8 cellular contexts compared by ENCODE assay signal in genomic region chr1:40404670-40405462, GRCh38. TPM values are rescaled to one million over a fixed set of nuclear protein-coding genes. Genes with fewer than 3 reads are reported as not detected.
DNase-seq lines count a peak whose midpoint lies in the region; ATAC-seq and TF ChIP-seq lines count a peak whose summit lies in the region.

No MANE protein-coding gene starts in this region.

- no peaks in the 10 kb centered on the region for H3K27me3 Mint-ChIP-seq in CD4-positive, alpha-beta T cell
- no peaks in the 10 kb centered on the region for H3K27me3 Mint-ChIP-seq in activated T-helper 17 cell treated with anti-CD3 and anti-CD28 coated beads, Interleukin-2, amount 50 U/mL, for 72 hours

- no peaks in the 10 kb centered on the region for H3K9me3 ChIP-seq in CD4-positive, alpha-beta T cell (ENCODE audit: control insufficient read depth, low read length)

- CTCF ChIA-PET in CD4-positive, alpha-beta T cell (lab: Charles Lee): interaction anchor here (0.6 to 3.9 kb wide), 28 partner anchors 10 to 326 kb away, joined by 3 to 53 read pairs (median 4); partner anchors contain the start of genes SMAP2 and ZNF684

- peaks cover 63% of the 10 kb centered on the region for H3K4me1 Mint-ChIP-seq in CD4-positive, alpha-beta T cell (ENCODE audit: low read depth)
- peaks cover 36% of the 10 kb centered on the region for H3K4me1 Mint-ChIP-seq in activated T-helper 17 cell treated with anti-CD3 and anti-CD28 coated beads, Interleukin-2, amount 50 U/mL, for 72 hours

- peak overlapping the region; percentile 86 for H3K27ac Mint-ChIP-seq in CD4-positive, alpha-beta T cell
- peak overlapping the region; percentile 79 for H3K27ac Mint-ChIP-seq in activated T-helper 17 cell treated with anti-CD3 and anti-CD28 coated beads, Interleukin-2, amount 50 U/mL, for 72 hours

- peak in 3 of 10 experiments; percentile 25 to 45 (median 29) for DNase-seq in CD4-positive, alpha-beta T cell
- no peak for DNase-seq in GM20000 (ENCODE audit: low spot score)
- peak; percentile 40 for DNase-seq in NCI-H460 (ENCODE audit: extremely low read depth, low read depth)
- DNase-seq in foreskin melanocyte: peak; percentile 32
- DNase-seq in renal cortical epithelial cell (ENCODE audit: low read depth): peak; percentile 68
- DNase-seq in omental fat pad (ENCODE audit: low spot score): no peak
- DNase-seq in stimulated activated CD4-positive, alpha-beta T cell treated with anti-CD3 and anti-CD28 coated beads, Interleukin-2, amount 100 ng/mL, for 48 hours: no peak

- peak overlapping the region; percentile 50 for H3K4me3 Mint-ChIP-seq in CD4-positive, alpha-beta T cell
- peak overlapping the region; percentile 56 for H3K4me3 Mint-ChIP-seq in activated T-helper 17 cell treated with anti-CD3 and anti-CD28 coated beads, Interleukin-2, amount 50 U/mL, for 72 hours

- POLR2A ChIA-PET in CD4-positive, alpha-beta T cell (lab: Charles Lee): interaction anchor here (0.6 to 3.5 kb wide), 13 partner anchors 9 to 261 kb away, joined by 3 to 35 read pairs (median 13); partner anchors contain the start of genes COL9A2, SMAP2 and ZMPSTE24

- H3K27me3 ChIP-seq in CD4-positive, alpha-beta T cell (ENCODE audit: control insufficient read depth, insufficient read depth, low read length): no peaks in the 10 kb centered on the region

- peak overlapping the region; percentile 48 for H3K27ac ChIP-seq in CD4-positive, alpha-beta T cell (ENCODE audit: low read depth, low read length)

- TF ChIP-seq CTCF in CD4-positive, alpha-beta T cell (IDR thresholded peaks at IDR 0.05): peak; percentile 94
- peak; percentile 59 for TF ChIP-seq CTCF in GM20000 (IDR thresholded peaks at IDR 0.05; ENCODE audit: extremely low read depth, missing control alignments)
- peak in 1 of 3 donors; percentile 5 for TF ChIP-seq CTCF in omental fat pad (IDR thresholded peaks at IDR 0.05)

- intact Hi-C loops in CD4-positive, alpha-beta T cell (cut with DNase I, micrococcal nuclease): loop anchor here (1.0 to 5.0 kb wide), 10 partner anchors 10 to 261 kb away; partner anchors contain the start of gene SMAP2 (in 2 of the 2)

- no peaks in the 10 kb centered on the region for H3K9me3 Mint-ChIP-seq in CD4-positive, alpha-beta T cell
- H3K9me3 Mint-ChIP-seq in activated T-helper 17 cell treated with anti-CD3 and anti-CD28 coated beads, Interleukin-2, amount 50 U/mL, for 72 hours: no peaks in the 10 kb centered on the region

- ATAC-seq in CD4-positive, alpha-beta T cell (ENCODE audit: poor library complexity): peak; percentile 81
- ATAC-seq in activated T-helper 17 cell treated with anti-CD3 and anti-CD28 coated beads, Interleukin-2, amount 50 U/mL, for 72 hours (replicated peaks): no peak
- no peak for ATAC-seq in omental fat pad (ENCODE audit: low FRiP score)

- H3K36me3 Mint-ChIP-seq in CD4-positive, alpha-beta T cell (ENCODE audit: low read depth): peaks cover 68% of the 10 kb centered on the region
- peaks cover 97% of the 10 kb centered on the region for H3K36me3 Mint-ChIP-seq in activated T-helper 17 cell treated with anti-CD3 and anti-CD28 coated beads, Interleukin-2, amount 50 U/mL, for 72 hours (ENCODE audit: low read depth)

RNA-seq across cellular contexts. Expression of gene SMAP2, which starts 31.3 kb away (rescaled TPM):
- 100 to 1,000 TPM; 214 to 216 TPM for total RNA-seq in CD4-positive, alpha-beta T cell
- 9.5 and 11.6 TPM in 2 replicates for total RNA-seq in NCI-H460 (2014; rRNA removed; shearing (Covaris generic))
- 7.0 and 8.8 TPM in 2 replicates for polyA plus RNA-seq in NCI-H460 (2014; cell fraction: nucleus; rRNA removed)
- 100 to 1,000 TPM; 219 to 280 TPM for total RNA-seq in activated T-helper 17 cell treated with anti-CD3 and anti-CD28 coated beads, Interleukin-2, amount 50 U/mL, for 72 hours
- total RNA-seq in renal cortical epithelial cell (5.6 and 11.5 TPM in 2 replicates), omental fat pad (100 to 1,000 TPM in 1 of 4 donors, 10 to 100 TPM in 3; 45.4 to 119 (median 60.1) TPM)

RNA-seq across cellular contexts. Expression of gene ZFP69B, which starts 45.4 kb away (rescaled TPM):
- 1 to 10 TPM; 1.8 to 2.4 TPM for total RNA-seq in CD4-positive, alpha-beta T cell
- 8.9 and 12.2 TPM in 2 replicates for total RNA-seq in NCI-H460 (2014; rRNA removed; shearing (Covaris generic))
- 3.6 and 5.5 TPM in 2 replicates for polyA plus RNA-seq in NCI-H460 (2014; cell fraction: nucleus; rRNA removed)
- total RNA-seq in activated T-helper 17 cell treated with anti-CD3 and anti-CD28 coated beads, Interleukin-2, amount 50 U/mL, for 72 hours: 1 to 10 TPM; 2.8 to 3.3 TPM
- total RNA-seq in renal cortical epithelial cell (1.2 and 4.9 TPM in 2 replicates), omental fat pad (1 to 10 TPM in 3 of 4 donors, under 1 TPM in 1; 0.56 to 1.9 (median 1.2) TPM)

Comparison
In these comparisons a context has a peak if more than half of its experiments do, and no peak if none do; other contexts are left out.
1. DNase-seq: peak in NCI-H460 (single experiment), foreskin melanocyte (single experiment) and renal cortical epithelial cell (single experiment); none in GM20000 (single experiment), omental fat pad (single experiment) and stimulated activated CD4-positive, alpha-beta T cell treated with anti-CD3 and anti-CD28 coated beads, Interleukin-2, amount 100 ng/mL, for 48 hours (0 of 2).